Comparison of ENCODE assay signal across 13 cellular contexts in genomic region chr20:51434556-51435256, GRCh38.
DNase-seq lines count a peak whose midpoint lies in the region; ATAC-seq and TF ChIP-seq lines count a peak whose summit lies in the region.
"Had no signal": no experiment of that assay in that cellular context is flagged by ENCODE, and none has a peak within 500 bp of the region (broad histone marks: within the 10 kb centered on the region; RNA-seq: fewer than 3 reads in every experiment).

No MANE protein-coding gene starts in this region.

- intact Hi-C loops in lower lobe of right lung (cut with DNase I): no loop called here

- H3K27me3 Mint-ChIP-seq in memory B cell (no peaks in the 10 kb centered on the region), nephron progenitor cell (ENCODE audit: low read depth, poor library complexity) (peaks cover 11% of the 10 kb centered on the region)

- H3K4me3 Mint-ChIP-seq in memory B cell: no peak overlapping the region
- no peak overlapping the region for H3K4me3 Mint-ChIP-seq in nephron progenitor cell
- H3K4me3 Mint-ChIP-seq: WTC11 had no signal

- DNase-seq in M059J (ENCODE audit: low read depth): peak; percentile 80
- DNase-seq in astrocyte of the spinal cord (ENCODE audit: low read depth, low spot score): peak; percentile 77
- no peak for DNase-seq in memory B cell (ENCODE audit: low spot score in 2 of 2)
- DNase-seq in nephron progenitor cell: no peak
- DNase-seq in lower lobe of right lung: no peak
- DNase-seq in H7: no peak
- DNase-seq: left cardiac atrium, NCI-H1048, upper lobe of left lung had no signal

- peaks cover 1% of the 10 kb centered on the region for H3K9me3 Mint-ChIP-seq in memory B cell
- no peaks in the 10 kb centered on the region for H3K9me3 Mint-ChIP-seq in nephron progenitor cell
- H3K9me3 Mint-ChIP-seq: WTC11 had no signal

- peak overlapping the region in 7 of 11 experiments; percentile 29 to 88 (median 84); a peak in 10 of 22 replicates for H3K4me2 ChIP-seq in BLaER1 treated with 17β-estradiol and CSF1 and Interleukin-3, amounts not matched to agents 10 nM and 100 nM

- in situ Hi-C loops in astrocyte of the spinal cord (cut with HindIII; ENCODE audit: low sequenced_read_pairs): no loop called here

- H3K4me3 ChIP-seq in BLaER1 treated with 17β-estradiol and CSF1 and Interleukin-3, amounts not matched to agents 10 nM and 100 nM: no peak overlapping the region
- H3K4me3 ChIP-seq in astrocyte of the spinal cord (ENCODE audit: low read depth, low read length): no peak overlapping the region
- H3K4me3 ChIP-seq in lower lobe of right lung: no peak overlapping the region
- no peak overlapping the region for H3K4me3 ChIP-seq in H7 (ENCODE audit: insufficient read depth, low read depth, low read length)
- H3K4me3 ChIP-seq: upper lobe of left lung had no signal

- TF ChIP-seq CTCF in astrocyte of the spinal cord (IDR thresholded peaks at IDR 0.05; ENCODE audit: low read depth, low read length) (no peak), nephron progenitor cell (IDR thresholded peaks at IDR 0.05) (no peak), lower lobe of right lung (IDR thresholded peaks at IDR 0.05) (no peak)

- peaks cover 46 to 82% (median 67%) of the 10 kb centered on the region in 10 experiments for H3K4me1 ChIP-seq in BLaER1 treated with 17β-estradiol and CSF1 and Interleukin-3, amounts not matched to agents 10 nM and 100 nM
- no peaks in the 10 kb centered on the region for H3K4me1 ChIP-seq in lower lobe of right lung
- H3K4me1 ChIP-seq: parathyroid adenoma, upper lobe of left lung had no signal

- H3K9ac ChIP-seq in BLaER1 treated with 17β-estradiol and CSF1 and Interleukin-3, amounts not matched to agents 10 nM and 100 nM: no peak overlapping the region
- H3K9ac ChIP-seq: parathyroid adenoma had no signal

- H3K27ac Mint-ChIP-seq in memory B cell (peak overlapping the region; percentile 65), nephron progenitor cell (no peak overlapping the region)
- H3K27ac Mint-ChIP-seq: WTC11 had no signal

- H3K4me1 Mint-ChIP-seq in memory B cell (peaks cover 10% of the 10 kb centered on the region), nephron progenitor cell (peaks cover 30% of the 10 kb centered on the region)

- H3K27me3 ChIP-seq in BLaER1 treated with 17β-estradiol and CSF1 and Interleukin-3, amounts not matched to agents 10 nM and 100 nM: no peaks in the 10 kb centered on the region
- H3K27me3 ChIP-seq in lower lobe of right lung (ENCODE audit: low read depth): no peaks in the 10 kb centered on the region
- no peaks in the 10 kb centered on the region for H3K27me3 ChIP-seq in H7 (ENCODE audit: control insufficient read depth, insufficient read depth, low read length)
- H3K27me3 ChIP-seq: upper lobe of left lung had no signal

- ATAC-seq in memory B cell (ENCODE audit: low read depth) (no peak), HG03565 (IDR thresholded peaks at IDR 0.05; ENCODE audit: unreplicated experiment) (no peak), lower lobe of right lung (no peak)
- ATAC-seq: left cardiac atrium, WTC11 had no signal

- no peaks in the 10 kb centered on the region for H3K9me3 ChIP-seq in BLaER1 treated with 17β-estradiol and CSF1 and Interleukin-3, amounts not matched to agents 10 nM and 100 nM (replicated peaks in 1 of 11)
- H3K9me3 ChIP-seq in lower lobe of right lung: no peaks in the 10 kb centered on the region
- H3K9me3 ChIP-seq: upper lobe of left lung had no signal

- H4K20me1 ChIP-seq in BLaER1 treated with 17β-estradiol and CSF1 and Interleukin-3, amounts not matched to agents 10 nM and 100 nM: peaks cover 0 to 17% (median 0%) of the 10 kb centered on the region in 11 experiments; a peak in 3 of 22 replicates

- H3K36me3 Mint-ChIP-seq in memory B cell: peaks cover 52% of the 10 kb centered on the region
- no peaks in the 10 kb centered on the region for H3K36me3 Mint-ChIP-seq in nephron progenitor cell (ENCODE audit: low read depth)
- H3K36me3 Mint-ChIP-seq: WTC11 had no signal

- peaks cover 0 to 39% (median 7%) of the 10 kb centered on the region in 11 experiments; a peak in 8 of 22 replicates for H3K36me3 ChIP-seq in BLaER1 treated with 17β-estradiol and CSF1 and Interleukin-3, amounts not matched to agents 10 nM and 100 nM
- H3K36me3 ChIP-seq in lower lobe of right lung (peaks cover 23% of the 10 kb centered on the region), H7 (replicated peaks; ENCODE audit: control insufficient read depth, insufficient read depth, low read length) (no peaks in the 10 kb centered on the region)

- H3K27ac ChIP-seq in BLaER1 treated with 17β-estradiol and CSF1 and Interleukin-3, amounts not matched to agents 10 nM and 100 nM: no peak overlapping the region
- no peak overlapping the region for H3K27ac ChIP-seq in lower lobe of right lung
- H3K27ac ChIP-seq: parathyroid adenoma, upper lobe of left lung had no signal

Comparison
In these comparisons a context has a peak if more than half of its experiments do, and no peak if none do; other contexts are left out.
1. DNase-seq: peak in M059J (single experiment) and astrocyte of the spinal cord (single experiment); none in memory B cell (0 of 2), nephron progenitor cell (single experiment), lower lobe of right lung (single experiment) and H7 (single experiment).